26 cellular contexts compared by ENCODE assay signal in genomic region chr6:73258721-73259120, GRCh38. TPM values are rescaled to one million over a fixed set of nuclear protein-coding genes. Genes with fewer than 3 reads are reported as not detected.
A peak's percentile ranks its signal among the peaks of the same experiment; 100 is the strongest.
DNase-seq lines count a peak whose midpoint lies in the region; ATAC-seq, FAIRE-seq and TF ChIP-seq lines count a peak whose summit lies in the region.
"Had no signal": no experiment of that assay in that cellular context is flagged by ENCODE, and none has a peak within 500 bp of the region (broad histone marks: within the 10 kb centered on the region; RNA-seq: fewer than 3 reads in every experiment).

No MANE protein-coding gene starts in this region.

- H3K9me3 Mint-ChIP-seq in stimulated activated naive CD8-positive, alpha-beta T cell treated with anti-CD3 and anti-CD28 coated beads, Interleukin-15, amount 100 ng/mL, for 72 hours = no peaks in the 10 kb centered on the region
- H3K9me3 Mint-ChIP-seq: CD14-positive monocyte had no signal

- H3K4me3 ChIP-seq in epithelial cell of proximal tubule (ENCODE audit: low read depth, low read length) = no peak overlapping the region
- H3K4me3 ChIP-seq: MG63, SJCRH30 had no signal

- no peak for FAIRE-seq in D721Med (lab: Jason Lieb, UNC)
- FAIRE-seq: GM12891, RCC 7860 had no signal

- DNase-seq in NCI-H82 (lab: John Stamatoyannopoulos, UW) = peak; percentile 5
- DNase-seq in NCI-H82 treated with DMSO at 0.1 percent for 48 hours (lab: John Stamatoyannopoulos, UW; ENCODE audit: unreplicated experiment) = no peak
- DNase-seq in NCI-H69 (lab: John Stamatoyannopoulos, UW) = peak; percentile 27
- no peak for DNase-seq in epithelial cell of proximal tubule (ENCODE audit: low read depth)
- DNase-seq in stimulated activated CD4-positive, alpha-beta T cell treated with anti-CD3 and anti-CD28 coated beads, Interleukin-4, amount 100 ng/mL, for 1 hour = no peak
- no peak for DNase-seq in D721Med (ENCODE audit: insufficient read length, low spot score)
- DNase-seq in effector CD4-positive, alpha-beta T cell = no peak
- no peak for DNase-seq in stimulated activated naive CD8-positive, alpha-beta T cell treated with anti-CD3 and anti-CD28 coated beads, Interleukin-15, amount 100 ng/mL, for 72 hours
- DNase-seq: AML-193, DMS79, GOT3, Kasumi-1, MG63, NCI-H1048, NCI-H1436, NCI-H187 treated with DMSO at 0.1 percent for 48 hours, NCI-H226, NCI-H510A treated with DMSO at 0.1 percent for 48 hours, NCI-H774, OCI-M1, SJCRH30, T-helper 1 cell had no signal

- no peak overlapping the region for H3K27ac Mint-ChIP-seq in stimulated activated naive CD8-positive, alpha-beta T cell treated with anti-CD3 and anti-CD28 coated beads, Interleukin-15, amount 100 ng/mL, for 72 hours
- H3K27ac Mint-ChIP-seq: CD14-positive monocyte had no signal

- no peaks in the 10 kb centered on the region for H3K27me3 Mint-ChIP-seq in stimulated activated naive CD8-positive, alpha-beta T cell treated with anti-CD3 and anti-CD28 coated beads, Interleukin-15, amount 100 ng/mL, for 72 hours

- TF ChIP-seq CTCF in epithelial cell of proximal tubule (conservative IDR thresholded peaks at IDR 0.05; ENCODE audit: low read depth, low read length) (peak; percentile 12), D721Med (IDR thresholded peaks at IDR 0.05; ENCODE audit: insufficient read depth, missing control alignments) (no peak)

- no peak for ATAC-seq in stimulated activated naive CD8-positive, alpha-beta T cell treated with anti-CD3 and anti-CD28 coated beads, Interleukin-15, amount 100 ng/mL, for 72 hours

- no peak overlapping the region for H3K4me3 Mint-ChIP-seq in stimulated activated naive CD8-positive, alpha-beta T cell treated with anti-CD3 and anti-CD28 coated beads, Interleukin-15, amount 100 ng/mL, for 72 hours
- H3K4me3 Mint-ChIP-seq: CD14-positive monocyte had no signal

- H3K4me1 Mint-ChIP-seq in stimulated activated naive CD8-positive, alpha-beta T cell treated with anti-CD3 and anti-CD28 coated beads, Interleukin-15, amount 100 ng/mL, for 72 hours = peaks cover 12% of the 10 kb centered on the region

RNA-seq across cellular contexts. Expression of gene KHDC1, which starts 4.3 kb away (rescaled TPM):
- total RNA-seq in epithelial cell of proximal tubule = 2.3 and 5.0 TPM in 2 replicates
- total RNA-seq: SJCRH30 had no signal

RNA-seq across cellular contexts. Expression of gene KHDC1L, which starts 33.4 kb away (rescaled TPM):
- not detected in 2 replicates for total RNA-seq in epithelial cell of proximal tubule
- total RNA-seq: A172, SJCRH30 had no signal

Comparison
In these comparisons a context has a peak if more than half of its experiments do, and no peak if none do; other contexts are left out.
1. DNase-seq: peak in NCI-H82 (single experiment) and NCI-H69 (single experiment); none in NCI-H82 treated with DMSO at 0.1 percent for 48 hours (single experiment), epithelial cell of proximal tubule (single experiment), stimulated activated CD4-positive, alpha-beta T cell treated with anti-CD3 and anti-CD28 coated beads, Interleukin-4, amount 100 ng/mL, for 1 hour (single experiment), D721Med (single experiment), effector CD4-positive, alpha-beta T cell (single experiment) and stimulated activated naive CD8-positive, alpha-beta T cell treated with anti-CD3 and anti-CD28 coated beads, Interleukin-15, amount 100 ng/mL, for 72 hours (0 of 2).